In genomic region chr2:44740678-44741077, GRCh38 we compare ENCODE assay signal across 17 cellular contexts.
A peak's percentile ranks its signal among the peaks of the same experiment; 100 is the strongest.
DNase-seq lines count a peak whose midpoint lies in the region; ATAC-seq and TF ChIP-seq lines count a peak whose summit lies in the region.
"Had no signal": no experiment of that assay in that cellular context is flagged by ENCODE, and none has a peak within 500 bp of the region (broad histone marks: within the 10 kb centered on the region; RNA-seq: fewer than 3 reads in every experiment).

No MANE protein-coding gene starts in this region.

- ATAC-seq in SK-N-SH treated with all-trans-retinoic acid at 6 μM for 48 hours (peak; percentile 24; the same call in 1 of the 3 replicates), aorta (ENCODE audit: low FRiP score) (no peak)
- ATAC-seq: HCT116, left cardiac atrium had no signal

- in situ Hi-C loops in KBM-7 (cut with MboI; ENCODE audit: low pct_unique_long_range_greater_than_20kb, low sequenced_read_pairs) = no loop called here

- peaks cover 0 to 2% of the 10 kb centered on the region in 2 donors for H3K36me3 ChIP-seq in aorta (ENCODE audit: control insufficient read depth in 1 of 2, insufficient read depth in 2 of 2, low read length in 1 of 2)
- H3K36me3 ChIP-seq: suprapubic skin had no signal

- WGBS in aorta, 2 donors = 77 to 87% methylated on average over 1 of the region's 1 CpG

- no peak overlapping the region for H3K27ac Mint-ChIP-seq in endothelial cell (ENCODE audit: unreplicated experiment)

- no peaks in the 10 kb centered on the region for H3K4me1 Mint-ChIP-seq in endothelial cell (ENCODE audit: unreplicated experiment)

- intact Hi-C loops in aorta (cut with DNase I) = no loop called here

- H3K4me1 ChIP-seq in aorta (ENCODE audit: control insufficient read depth in 1 of 2, insufficient read depth in 2 of 2, low read length in 2 of 2) = peaks cover 0 to 6% of the 10 kb centered on the region in 2 donors
- H3K4me1 ChIP-seq: suprapubic skin had no signal

- no peaks in the 10 kb centered on the region for H3K36me3 Mint-ChIP-seq in endothelial cell (ENCODE audit: low read depth, unreplicated experiment)

- H3K27me3 ChIP-seq in aorta (ENCODE audit: control insufficient read depth in 1 of 2, insufficient read depth in 2 of 2, low read length in 1 of 2) = no peaks in the 10 kb centered on the region
- H3K27me3 ChIP-seq: hepatocyte, suprapubic skin had no signal

- H3K4me3 ChIP-seq in fibroblast of mammary gland (ENCODE audit: control insufficient read depth, low read depth, low read length) = no peak overlapping the region
- H3K4me3 ChIP-seq in aorta (ENCODE audit: low read length in 2 of 2) = no peak overlapping the region
- H3K4me3 ChIP-seq: hepatocyte, suprapubic skin had no signal

- no peaks in the 10 kb centered on the region for H3K9me3 Mint-ChIP-seq in endothelial cell (ENCODE audit: unreplicated experiment)

- H3K9me3 ChIP-seq in aorta (ENCODE audit: control insufficient read depth, low read length) = no peaks in the 10 kb centered on the region

- no peak overlapping the region for H3K4me3 Mint-ChIP-seq in endothelial cell (ENCODE audit: unreplicated experiment)

- H3K27ac ChIP-seq in aorta (ENCODE audit: low read depth in 1 of 2, low read length in 2 of 2) = no peak overlapping the region
- H3K27ac ChIP-seq: hepatocyte, suprapubic skin had no signal

- no peak for TF ChIP-seq CTCF in fibroblast of mammary gland (conservative IDR thresholded peaks at IDR 0.05; ENCODE audit: control insufficient read depth, insufficient read depth, low read depth, low read length)
- no peak for TF ChIP-seq CTCF in endothelial cell (IDR thresholded peaks at IDR 0.05; ENCODE audit: unreplicated experiment)

- DNase-seq in CMK (ENCODE audit: low read depth) (peak; percentile 37), KBM-7 (peak; percentile 27), fibroblast of mammary gland (ENCODE audit: low read depth) (peak; percentile 59), NCI-H446 (lab: John Stamatoyannopoulos, UW) (no peak), aorta (no peak), endothelial cell (ENCODE audit: low spot score) (no peak)
- DNase-seq in activated naive CD4-positive, alpha-beta T cell treated with Interleukin-2 at 50 U/mL for 16 hours = no peak
- DNase-seq: activated CD4-positive, CD25-positive, alpha-beta regulatory T cell treated with anti-CD3 and anti-CD28 coated beads, Interleukin-2, amount 50 U/mL, for 72 hours; central memory CD4-positive, alpha-beta T cell; left cardiac atrium; NCI-H2107; posterior cingulate gyrus; SW 1271 had no signal

- H3K27me3 Mint-ChIP-seq in endothelial cell (ENCODE audit: unreplicated experiment) = peaks cover 2% of the 10 kb centered on the region

TF ChIP-seq in SK-N-SH treated with all-trans-retinoic acid at 6 μM for 48 hours, 23 proteins besides CTCF, POLR2A, EP300 and RAD21:
- TF ChIP-seq POU6F1 (CRISPR knock-in tag; IDR thresholded peaks at IDR 0.05; ENCODE audit: borderline replicate concordance, low read depth) (no peak), CREB5 (CRISPR knock-in tag; IDR thresholded peaks at IDR 0.05; ENCODE audit: low read depth) (no peak), ARNTL (CRISPR knock-in tag; IDR thresholded peaks at IDR 0.05; ENCODE audit: borderline replicate concordance, low read depth) (no peak), ESRRG (CRISPR knock-in tag; IDR thresholded peaks at IDR 0.05) (no peak), ZNF565 (CRISPR knock-in tag; conservative IDR thresholded peaks at IDR 0.05; ENCODE audit: low read depth) (no peak), OSR1 (CRISPR knock-in tag; IDR thresholded peaks at IDR 0.05) (no peak), ZNF70 (CRISPR knock-in tag; IDR thresholded peaks at IDR 0.05) (no peak), TCF4 (CRISPR knock-in tag; IDR thresholded peaks at IDR 0.05; ENCODE audit: borderline replicate concordance) (no peak), TOX (CRISPR knock-in tag; IDR thresholded peaks at IDR 0.05; ENCODE audit: borderline replicate concordance) (no peak), GLIS3 (CRISPR knock-in tag; IDR thresholded peaks at IDR 0.05) (no peak), ZFP30 (CRISPR knock-in tag; IDR thresholded peaks at IDR 0.05) (no peak), ZC3H10 (CRISPR knock-in tag; IDR thresholded peaks at IDR 0.05) (no peak), ZNF8 (CRISPR knock-in tag; IDR thresholded peaks at IDR 0.05) (no peak), ZFP3 (CRISPR knock-in tag; IDR thresholded peaks at IDR 0.05) (no peak), BACH2 (CRISPR knock-in tag; IDR thresholded peaks at IDR 0.05; ENCODE audit: borderline replicate concordance) (no peak)
- TF ChIP-seq, protein P1, sequence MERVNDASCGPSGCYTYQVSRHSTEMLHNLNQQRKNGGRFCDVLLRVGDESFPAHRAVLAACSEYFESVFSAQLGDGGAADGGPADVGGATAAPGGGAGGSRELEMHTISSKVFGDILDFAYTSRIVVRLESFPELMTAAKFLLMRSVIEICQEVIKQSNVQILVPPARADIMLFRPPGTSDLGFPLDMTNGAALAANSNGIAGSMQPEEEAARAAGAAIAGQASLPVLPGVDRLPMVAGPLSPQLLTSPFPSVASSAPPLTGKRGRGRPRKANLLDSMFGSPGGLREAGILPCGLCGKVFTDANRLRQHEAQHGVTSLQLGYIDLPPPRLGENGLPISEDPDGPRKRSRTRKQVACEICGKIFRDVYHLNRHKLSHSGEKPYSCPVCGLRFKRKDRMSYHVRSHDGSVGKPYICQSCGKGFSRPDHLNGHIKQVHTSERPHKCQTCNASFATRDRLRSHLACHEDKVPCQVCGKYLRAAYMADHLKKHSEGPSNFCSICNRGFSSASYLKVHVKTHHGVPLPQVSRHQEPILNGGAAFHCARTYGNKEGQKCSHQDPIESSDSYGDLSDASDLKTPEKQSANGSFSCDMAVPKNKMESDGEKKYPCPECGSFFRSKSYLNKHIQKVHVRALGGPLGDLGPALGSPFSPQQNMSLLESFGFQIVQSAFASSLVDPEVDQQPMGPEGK (CRISPR knock-in tag; IDR thresholded peaks at IDR 0.05; ENCODE audit: borderline replicate concordance) = no peak
TF ChIP-seq in SK-N-SH treated with all-trans-retinoic acid at 6 μM for 48 hours: peak in this region for 0.

Comparison
In these comparisons a context has a peak if more than half of its experiments do, and no peak if none do; other contexts are left out.
1. DNase-seq: peak in CMK (single experiment), KBM-7 (single experiment) and fibroblast of mammary gland (single experiment); none in NCI-H446 (0 of 2), activated naive CD4-positive, alpha-beta T cell treated with Interleukin-2 at 50 U/mL for 16 hours (single experiment), aorta (0 of 2) and endothelial cell (single experiment).